ENCODE assay signal across 8 cellular contexts in the genomic region with DNA sequence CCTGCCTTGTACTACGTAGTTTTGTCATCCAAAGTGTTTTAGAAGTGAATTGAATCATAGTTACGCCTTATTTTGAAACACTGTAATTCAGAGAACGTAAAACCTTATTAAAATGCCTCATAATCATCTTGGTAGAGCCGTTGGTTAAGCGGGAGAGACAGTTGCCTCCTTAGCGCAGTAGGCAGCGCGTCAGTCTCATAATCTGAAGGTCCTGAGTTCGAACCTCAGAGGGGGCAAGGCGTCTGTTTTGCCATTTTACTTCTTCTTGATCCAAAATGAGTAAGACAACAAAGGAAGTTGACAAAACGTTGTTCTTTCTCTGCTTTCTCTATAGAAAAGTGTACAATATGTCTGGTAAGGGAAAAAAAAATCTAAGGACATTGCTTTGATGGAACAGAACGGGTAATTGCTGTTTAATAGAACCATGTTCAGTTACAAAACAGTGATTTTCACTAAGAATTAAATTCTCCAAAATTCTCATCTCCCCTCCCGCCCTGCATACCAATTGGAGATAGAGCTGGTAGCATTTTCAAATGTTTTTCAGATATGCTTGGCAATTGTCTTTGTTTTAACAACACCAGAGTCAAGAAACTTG. TPM values are rescaled to one million over a fixed set of nuclear protein-coding genes. Genes with fewer than 3 reads are reported as not detected.
DNase-seq lines count a peak whose midpoint lies in the region; ATAC-seq, FAIRE-seq and TF ChIP-seq lines count a peak whose summit lies in the region.

No MANE protein-coding gene starts in this region.

- H3K4me3 Mint-ChIP-seq in activated B cell treated with CpG ODN at 0.5 μM for 24 hours, result peak overlapping the region; percentile 84

- H3K27me3 Mint-ChIP-seq in activated B cell treated with CpG ODN at 0.5 μM for 24 hours, result peaks cover 3% of the 10 kb centered on the region

- H3K9me3 Mint-ChIP-seq in activated B cell treated with CpG ODN at 0.5 μM for 24 hours, result no peaks in the 10 kb centered on the region

- H3K36me3 Mint-ChIP-seq in activated B cell treated with CpG ODN at 0.5 μM for 24 hours (ENCODE audit: low read depth), result peaks cover 14% of the 10 kb centered on the region

- intact Hi-C loops in activated B cell treated with CpG ODN at 0.5 μM for 24 hours (cut with micrococcal nuclease), result loop anchor here (5.0 to 10.0 kb wide), 6 partner anchors 62 to 1260 kb away; a partner anchor contains a TSS

- peak; percentile 26 for FAIRE-seq in GM12891 (lab: Jason Lieb, UNC)

- DNase-seq in GM12891 (ENCODE audit: insufficient read length, low spot score) (no peak), NCI-H2171 (lab: John Stamatoyannopoulos, UW) (peak; percentile 35), activated B cell treated with CpG ODN at 0.5 μM for 24 hours (peak; percentile 33), cerebellar cortex (ENCODE audit: low spot score) (peak; percentile 83), kidney epithelial cell (ENCODE audit: low read depth) (no peak)
- DNase-seq in stimulated activated CD4-positive, alpha-beta T cell treated with anti-CD3 and anti-CD28 coated beads, Interleukin-15, amount 100 ng/mL, for 24 hours, result peak; percentile 79

- peak overlapping the region; percentile 62 for H3K4me3 ChIP-seq in kidney epithelial cell (ENCODE audit: low read depth, low read length)

- CTCF ChIA-PET in activated B cell treated with CpG ODN at 0.5 μM for 24 hours (lab: Charles Lee), result no interaction called here

- H3K27me3 ChIP-seq in kidney epithelial cell (ENCODE audit: control insufficient read depth, insufficient read depth, low read length), result no peaks in the 10 kb centered on the region

- POLR2A ChIA-PET in activated B cell treated with CpG ODN at 0.5 μM for 24 hours (lab: Charles Lee), result no interaction called here

- peaks cover 47% of the 10 kb centered on the region for H3K4me1 Mint-ChIP-seq in activated B cell treated with CpG ODN at 0.5 μM for 24 hours

- peak overlapping the region; percentile 89 for H3K27ac Mint-ChIP-seq in activated B cell treated with CpG ODN at 0.5 μM for 24 hours

- ATAC-seq in activated B cell treated with CpG ODN at 0.5 μM for 24 hours (ENCODE audit: low read depth), result peak; percentile 22
- no peak for ATAC-seq in HG02870 (IDR thresholded peaks at IDR 0.05; ENCODE audit: unreplicated experiment)
- no peak for ATAC-seq in HG03097 (IDR thresholded peaks at IDR 0.05; ENCODE audit: low FRiP score, unreplicated experiment)

- H3K36me3 ChIP-seq in kidney epithelial cell (ENCODE audit: control insufficient read depth, insufficient read depth, low read length), result no peaks in the 10 kb centered on the region

- no peak for TF ChIP-seq POLR2A in GM12891 (IDR thresholded peaks at IDR 0.05; ENCODE audit: low read depth, low read length)

- TF ChIP-seq CTCF in activated B cell treated with CpG ODN at 0.5 μM for 24 hours (IDR thresholded peaks at IDR 0.05), result no peak
- TF ChIP-seq CTCF in kidney epithelial cell (IDR thresholded peaks at IDR 0.05; ENCODE audit: insufficient read depth, low read length, poor library complexity, severe bottlenecking), result no peak

TF ChIP-seq in GM12891, 5 proteins besides CTCF, POLR2A, EP300 and RAD21:
- TF ChIP-seq TAF1 (IDR thresholded peaks at IDR 0.05; ENCODE audit: low read depth, low read length) (no peak), POLR2AphosphoS5 (IDR thresholded peaks at IDR 0.05; ENCODE audit: low read depth, low read length) (no peak), PAX5 (IDR thresholded peaks at IDR 0.05; ENCODE audit: insufficient read depth, low read length, severe bottlenecking) (no peak), SPI1 (IDR thresholded peaks at IDR 0.05; ENCODE audit: low read depth, low read length) (no peak), POU2F2 (IDR thresholded peaks at IDR 0.05; ENCODE audit: low read depth, low read length) (no peak)

RNA-seq across cellular contexts. Expression of a gene that starts 20.7 kb away (rescaled TPM):
- polyA plus RNA-seq in GM12891 (2012; ENCODE audit: low read depth, missing spikeins), result 25.6 TPM
- total RNA-seq in activated B cell treated with CpG ODN at 0.5 μM for 24 hours, result 59.5 and 64.8 TPM in 2 replicates
- total RNA-seq in kidney epithelial cell, result 101 and 119 TPM in 2 replicates

Comparison
In these comparisons a context has a peak if more than half of its experiments do, and no peak if none do; other contexts are left out.
1. DNase-seq: peak in NCI-H2171 (single experiment), activated B cell treated with CpG ODN at 0.5 μM for 24 hours (single experiment), cerebellar cortex (single experiment) and stimulated activated CD4-positive, alpha-beta T cell treated with anti-CD3 and anti-CD28 coated beads, Interleukin-15, amount 100 ng/mL, for 24 hours (single experiment); none in GM12891 (single experiment) and kidney epithelial cell (single experiment).